ENCODE assay signal across 12 cellular contexts in the genomic region with DNA sequence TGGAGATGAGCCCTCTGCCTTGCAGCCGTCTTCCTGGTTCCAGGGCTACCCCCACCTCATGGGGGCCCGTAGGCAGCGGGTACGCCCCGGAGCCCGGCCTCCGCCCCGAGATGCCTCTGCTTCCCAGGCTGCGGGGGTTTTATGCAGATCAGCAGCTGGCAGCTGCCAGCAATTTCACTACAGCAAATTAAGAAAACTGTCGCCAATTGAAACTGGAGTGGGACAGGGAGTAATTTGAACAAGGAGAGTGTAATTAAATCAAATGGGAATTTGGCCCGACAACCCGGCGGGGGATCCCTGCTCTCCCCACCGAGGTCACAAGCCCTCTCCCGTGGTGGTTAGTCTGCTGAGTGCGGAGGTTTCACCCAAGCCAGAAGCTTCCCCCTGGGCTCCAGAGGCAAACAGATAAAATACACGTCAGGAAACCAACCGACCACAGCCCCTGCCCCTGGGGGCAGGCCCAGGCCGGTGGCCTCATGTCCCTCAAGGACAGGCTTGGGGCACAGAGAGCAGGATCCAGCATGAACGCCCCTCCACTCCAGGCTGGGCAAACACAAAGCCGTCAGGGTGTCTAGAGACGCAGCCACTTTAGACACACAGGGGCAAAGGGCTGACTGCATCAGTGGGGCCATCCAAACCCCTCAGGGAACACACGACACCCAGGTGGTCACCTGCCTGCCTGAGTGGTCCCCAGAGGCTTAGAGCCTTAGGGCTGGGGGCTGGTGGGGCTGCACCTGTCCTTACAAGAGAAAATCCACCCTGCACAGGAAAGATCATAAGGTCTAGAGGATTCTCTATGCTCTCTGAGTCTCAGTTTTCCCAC. TPM values are rescaled to one million over a fixed set of nuclear protein-coding genes. Genes with fewer than 3 reads are reported as not detected.
DNase-seq lines count a peak whose midpoint lies in the region; ATAC-seq and TF ChIP-seq lines count a peak whose summit lies in the region.
"Had no signal": no experiment of that assay in that cellular context is flagged by ENCODE, and none has a peak within 500 bp of the region (broad histone marks: within the 10 kb centered on the region; RNA-seq: fewer than 3 reads in every experiment).

No MANE protein-coding gene starts in this region.

- DNase-seq in CMK (ENCODE audit: low read depth) (peak; percentile 58), NB4 (ENCODE audit: low read depth) (peak; percentile 90), memory B cell (ENCODE audit: low spot score in 2 of 2) (no peak), vagina (ENCODE audit: extremely low spot score in 2 of 2) (no peak), RWPE1 (ENCODE audit: low spot score) (no peak)
- no peak for DNase-seq in activated CD8-positive, alpha-beta memory T cell treated with anti-CD3 and anti-CD28 coated beads, Interleukin-2, amount 50 U/mL, for 4 hours
- DNase-seq: activated naive CD4-positive, alpha-beta T cell treated with anti-CD3 and anti-CD28 coated beads, Interleukin-2, amount 50 U/mL, for 16 hours; CD4-positive, alpha-beta T cell; trophoblast cell had no signal

- no peaks in the 10 kb centered on the region for H3K27me3 Mint-ChIP-seq in memory B cell
- H3K27me3 Mint-ChIP-seq: CD4-positive, alpha-beta T cell; natural killer cell treated with Interleukin-12 subunit alpha and Interleukin-12 subunit beta and Interleukin-15 and Interleukin-18, amount 100 ng/mL, for 72 hours had no signal

- no peaks in the 10 kb centered on the region for H3K27me3 ChIP-seq in vagina

- no peak for TF ChIP-seq CTCF in NB4 (IDR thresholded peaks at IDR 0.05; ENCODE audit: low read depth, low read length)
- TF ChIP-seq CTCF in vagina (IDR thresholded peaks at IDR 0.05), result no peak
- TF ChIP-seq CTCF in RWPE1 (conservative IDR thresholded peaks at IDR 0.05; ENCODE audit: low read depth), result no peak

- intact Hi-C loops in vagina (cut with DNase I), result no loop called here

- no peak overlapping the region for H3K4me3 ChIP-seq in NB4 (ENCODE audit: low read depth, low read length)
- no peak overlapping the region for H3K4me3 ChIP-seq in vagina

- TF ChIP-seq POLR2A in NB4 (IDR thresholded peaks at IDR 0.05; ENCODE audit: extremely low read depth, insufficient read length), result no peak
- TF ChIP-seq POLR2A in vagina (IDR thresholded peaks at IDR 0.05), result no peak

- H3K4me1 ChIP-seq in vagina, result no peaks in the 10 kb centered on the region

- H3K9me3 ChIP-seq in vagina, result no peaks in the 10 kb centered on the region

- no peaks in the 10 kb centered on the region for H3K36me3 Mint-ChIP-seq in memory B cell
- H3K36me3 Mint-ChIP-seq: natural killer cell treated with Interleukin-12 subunit alpha and Interleukin-12 subunit beta and Interleukin-15 and Interleukin-18, amount 100 ng/mL, for 72 hours had no signal

- CTCF ChIA-PET in RWPE1 (lab: Yijun Ruan, JAX), result no interaction called here

- no peaks in the 10 kb centered on the region for H3K9me3 Mint-ChIP-seq in memory B cell
- H3K9me3 Mint-ChIP-seq: CD4-positive, alpha-beta T cell; natural killer cell treated with Interleukin-12 subunit alpha and Interleukin-12 subunit beta and Interleukin-15 and Interleukin-18, amount 100 ng/mL, for 72 hours had no signal

- H3K27ac ChIP-seq in vagina, result no peak overlapping the region
- H3K27ac ChIP-seq in RWPE1, result no peak overlapping the region

- H3K4me3 Mint-ChIP-seq in memory B cell, result no peak overlapping the region
- H3K4me3 Mint-ChIP-seq: CD4-positive, alpha-beta T cell; natural killer cell treated with Interleukin-12 subunit alpha and Interleukin-12 subunit beta and Interleukin-15 and Interleukin-18, amount 100 ng/mL, for 72 hours had no signal

- H3K4me1 Mint-ChIP-seq in memory B cell, result peaks cover 9% of the 10 kb centered on the region

- H3K36me3 ChIP-seq in vagina, result no peaks in the 10 kb centered on the region

- no peak overlapping the region for H3K27ac Mint-ChIP-seq in memory B cell
- H3K27ac Mint-ChIP-seq: CD4-positive, alpha-beta T cell; natural killer cell treated with Interleukin-12 subunit alpha and Interleukin-12 subunit beta and Interleukin-15 and Interleukin-18, amount 100 ng/mL, for 72 hours had no signal

- POLR2A ChIA-PET in RWPE1 (lab: Yijun Ruan, JAX; ENCODE audit: low non-redundant PET), result no interaction called here

- ATAC-seq in SK-N-SH treated with all-trans-retinoic acid at 6 μM for 48 hours, result peak; percentile 13; the same call in 1 of the 3 replicates
- peak; percentile 19 for ATAC-seq in memory B cell (ENCODE audit: low read depth)
- no peak for ATAC-seq in GM21447 (IDR thresholded peaks at IDR 0.05; ENCODE audit: unreplicated experiment)

TF ChIP-seq in SK-N-SH treated with all-trans-retinoic acid at 6 μM for 48 hours, 23 proteins besides CTCF, POLR2A, EP300 and RAD21:
- no peak for TF ChIP-seq ZC3H10 (CRISPR knock-in tag; IDR thresholded peaks at IDR 0.05)
- TF ChIP-seq ESRRG (CRISPR knock-in tag; IDR thresholded peaks at IDR 0.05), result no peak
- no peak for TF ChIP-seq CSDC2 (CRISPR knock-in tag; IDR thresholded peaks at IDR 0.05)
- no peak for TF ChIP-seq ZNF70 (CRISPR knock-in tag; IDR thresholded peaks at IDR 0.05)
- no peak for TF ChIP-seq CREB5 (CRISPR knock-in tag; IDR thresholded peaks at IDR 0.05; ENCODE audit: low read depth)
- no peak for TF ChIP-seq ZFP30 (CRISPR knock-in tag; IDR thresholded peaks at IDR 0.05)
- no peak for TF ChIP-seq ZNF565 (CRISPR knock-in tag; conservative IDR thresholded peaks at IDR 0.05; ENCODE audit: low read depth)
- no peak for TF ChIP-seq PPARA (CRISPR knock-in tag; IDR thresholded peaks at IDR 0.05; ENCODE audit: borderline replicate concordance)
- TF ChIP-seq ZFP3 (CRISPR knock-in tag; IDR thresholded peaks at IDR 0.05), result no peak
- TF ChIP-seq, protein P1, sequence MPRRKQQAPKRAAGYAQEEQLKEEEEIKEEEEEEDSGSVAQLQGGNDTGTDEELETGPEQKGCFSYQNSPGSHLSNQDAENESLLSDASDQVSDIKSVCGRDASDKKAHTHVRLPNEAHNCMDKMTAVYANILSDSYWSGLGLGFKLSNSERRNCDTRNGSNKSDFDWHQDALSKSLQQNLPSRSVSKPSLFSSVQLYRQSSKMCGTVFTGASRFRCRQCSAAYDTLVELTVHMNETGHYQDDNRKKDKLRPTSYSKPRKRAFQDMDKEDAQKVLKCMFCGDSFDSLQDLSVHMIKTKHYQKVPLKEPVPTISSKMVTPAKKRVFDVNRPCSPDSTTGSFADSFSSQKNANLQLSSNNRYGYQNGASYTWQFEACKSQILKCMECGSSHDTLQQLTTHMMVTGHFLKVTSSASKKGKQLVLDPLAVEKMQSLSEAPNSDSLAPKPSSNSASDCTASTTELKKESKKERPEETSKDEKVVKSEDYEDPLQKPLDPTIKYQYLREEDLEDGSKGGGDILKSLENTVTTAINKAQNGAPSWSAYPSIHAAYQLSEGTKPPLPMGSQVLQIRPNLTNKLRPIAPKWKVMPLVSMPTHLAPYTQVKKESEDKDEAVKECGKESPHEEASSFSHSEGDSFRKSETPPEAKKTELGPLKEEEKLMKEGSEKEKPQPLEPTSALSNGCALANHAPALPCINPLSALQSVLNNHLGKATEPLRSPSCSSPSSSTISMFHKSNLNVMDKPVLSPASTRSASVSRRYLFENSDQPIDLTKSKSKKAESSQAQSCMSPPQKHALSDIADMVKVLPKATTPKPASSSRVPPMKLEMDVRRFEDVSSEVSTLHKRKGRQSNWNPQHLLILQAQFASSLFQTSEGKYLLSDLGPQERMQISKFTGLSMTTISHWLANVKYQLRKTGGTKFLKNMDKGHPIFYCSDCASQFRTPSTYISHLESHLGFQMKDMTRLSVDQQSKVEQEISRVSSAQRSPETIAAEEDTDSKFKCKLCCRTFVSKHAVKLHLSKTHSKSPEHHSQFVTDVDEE (CRISPR knock-in tag; IDR thresholded peaks at IDR 0.05), result no peak
- no peak for TF ChIP-seq BACH2 (CRISPR knock-in tag; IDR thresholded peaks at IDR 0.05; ENCODE audit: borderline replicate concordance)
- TF ChIP-seq ISL1 (CRISPR knock-in tag; IDR thresholded peaks at IDR 0.05), result no peak
- no peak for TF ChIP-seq TCF4 (CRISPR knock-in tag; IDR thresholded peaks at IDR 0.05; ENCODE audit: borderline replicate concordance)
- no peak for TF ChIP-seq RARB (CRISPR knock-in tag; IDR thresholded peaks at IDR 0.05)
- TF ChIP-seq, protein P2, sequence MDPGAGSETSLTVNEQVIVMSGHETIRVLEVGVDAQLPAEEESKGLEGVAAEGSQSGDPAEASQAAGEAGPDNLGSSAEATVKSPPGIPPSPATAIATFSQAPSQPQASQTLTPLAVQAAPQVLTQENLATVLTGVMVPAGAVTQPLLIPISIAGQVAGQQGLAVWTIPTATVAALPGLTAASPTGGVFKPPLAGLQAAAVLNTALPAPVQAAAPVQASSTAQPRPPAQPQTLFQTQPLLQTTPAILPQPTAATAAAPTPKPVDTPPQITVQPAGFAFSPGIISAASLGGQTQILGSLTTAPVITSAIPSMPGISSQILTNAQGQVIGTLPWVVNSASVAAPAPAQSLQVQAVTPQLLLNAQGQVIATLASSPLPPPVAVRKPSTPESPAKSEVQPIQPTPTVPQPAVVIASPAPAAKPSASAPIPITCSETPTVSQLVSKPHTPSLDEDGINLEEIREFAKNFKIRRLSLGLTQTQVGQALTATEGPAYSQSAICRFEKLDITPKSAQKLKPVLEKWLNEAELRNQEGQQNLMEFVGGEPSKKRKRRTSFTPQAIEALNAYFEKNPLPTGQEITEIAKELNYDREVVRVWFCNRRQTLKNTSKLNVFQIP (CRISPR knock-in tag; IDR thresholded peaks at IDR 0.05; ENCODE audit: borderline replicate concordance, low read depth), result no peak
- no peak for TF ChIP-seq TOX (CRISPR knock-in tag; IDR thresholded peaks at IDR 0.05; ENCODE audit: borderline replicate concordance)
- no peak for TF ChIP-seq ARNTL (CRISPR knock-in tag; IDR thresholded peaks at IDR 0.05; ENCODE audit: borderline replicate concordance, low read depth)

RNA-seq across cellular contexts. Expression of gene TESC, which starts 53.8 kb away (rescaled TPM):
- total RNA-seq in vagina, result 10.8 TPM

Comparison
In these comparisons a context has a peak if more than half of its experiments do, and no peak if none do; other contexts are left out.
1. DNase-seq: peak in CMK (single experiment) and NB4 (single experiment); none in memory B cell (0 of 2), vagina (0 of 2), activated CD8-positive, alpha-beta memory T cell treated with anti-CD3 and anti-CD28 coated beads, Interleukin-2, amount 50 U/mL, for 4 hours (single experiment) and RWPE1 (single experiment).